11 cellular contexts compared by ENCODE assay signal in genomic region chr14:100108840-100109593, GRCh38. TPM values are rescaled to one million over a fixed set of nuclear protein-coding genes. Genes with fewer than 3 reads are reported as not detected.
DNase-seq lines count a peak whose midpoint lies in the region; ATAC-seq and TF ChIP-seq lines count a peak whose summit lies in the region.
"Had no signal": no experiment of that assay in that cellular context is flagged by ENCODE, and none has a peak within 500 bp of the region (broad histone marks: within the 10 kb centered on the region; RNA-seq: fewer than 3 reads in every experiment).

No MANE protein-coding gene starts in this region.

- peaks cover 77% of the 10 kb centered on the region for H3K36me3 Mint-ChIP-seq in activated CD8-positive, alpha-beta memory T cell treated with anti-CD3 and anti-CD28 coated beads, Interleukin-2, amount 10 ng/mL, durations not matched to agents 7 days and 5 days
- H3K36me3 Mint-ChIP-seq in activated naive CD8-positive, alpha-beta T cell treated with anti-CD3 and anti-CD28 coated beads, Interleukin-2, amount 10 ng/mL, durations not matched to agents 7 days and 5 days = peaks cover 44% of the 10 kb centered on the region
- peaks cover 57 to 71% of the 10 kb centered on the region in 2 donors for H3K36me3 Mint-ChIP-seq in stimulated activated naive B cell treated with anti-CD40 and anti-IgM and Interleukin-4, amounts not matched to agents 10 μg/mL and 1 μg/mL and 100 μg/mL, for 72 hours

- H3K4me1 Mint-ChIP-seq in activated CD8-positive, alpha-beta memory T cell treated with anti-CD3 and anti-CD28 coated beads, Interleukin-2, amount 10 ng/mL, durations not matched to agents 7 days and 5 days = peaks cover 64% of the 10 kb centered on the region
- peaks cover 61% of the 10 kb centered on the region for H3K4me1 Mint-ChIP-seq in activated naive CD8-positive, alpha-beta T cell treated with anti-CD3 and anti-CD28 coated beads, Interleukin-2, amount 10 ng/mL, durations not matched to agents 7 days and 5 days
- H3K4me1 Mint-ChIP-seq in stimulated activated naive B cell treated with anti-CD40 and anti-IgM and Interleukin-4, amounts not matched to agents 10 μg/mL and 1 μg/mL and 100 μg/mL, for 72 hours = peaks cover 57 to 75% of the 10 kb centered on the region in 2 donors

- no peak for ATAC-seq in activated CD8-positive, alpha-beta memory T cell treated with anti-CD3 and anti-CD28 coated beads, Interleukin-2, amount 10 ng/mL, durations not matched to agents 7 days and 5 days
- ATAC-seq in activated naive CD8-positive, alpha-beta T cell treated with anti-CD3 and anti-CD28 coated beads, Interleukin-2, amount 10 ng/mL, durations not matched to agents 7 days and 5 days (ENCODE audit: low read depth) = no peak
- ATAC-seq in stimulated activated naive B cell treated with anti-CD40 and anti-IgM and Interleukin-4, amounts not matched to agents 10 μg/mL and 1 μg/mL and 100 μg/mL, for 72 hours (replicated peaks) = no peak
- ATAC-seq in GM21619 (IDR thresholded peaks at IDR 0.05; ENCODE audit: unreplicated experiment) (no peak), GM19351 (IDR thresholded peaks at IDR 0.05; ENCODE audit: unreplicated experiment) (no peak)

- H3K4me3 Mint-ChIP-seq in activated CD8-positive, alpha-beta memory T cell treated with anti-CD3 and anti-CD28 coated beads, Interleukin-2, amount 10 ng/mL, durations not matched to agents 7 days and 5 days = no peak overlapping the region
- H3K4me3 Mint-ChIP-seq in activated naive CD8-positive, alpha-beta T cell treated with anti-CD3 and anti-CD28 coated beads, Interleukin-2, amount 10 ng/mL, durations not matched to agents 7 days and 5 days = no peak overlapping the region
- H3K4me3 Mint-ChIP-seq in stimulated activated naive B cell treated with anti-CD40 and anti-IgM and Interleukin-4, amounts not matched to agents 10 μg/mL and 1 μg/mL and 100 μg/mL, for 72 hours = no peak overlapping the region
- H3K4me3 Mint-ChIP-seq: GM23338 had no signal

- H3K27me3 ChIP-seq in left ventricle myocardium inferior (ENCODE audit: low read depth) = no peaks in the 10 kb centered on the region

- H3K27ac Mint-ChIP-seq in activated CD8-positive, alpha-beta memory T cell treated with anti-CD3 and anti-CD28 coated beads, Interleukin-2, amount 10 ng/mL, durations not matched to agents 7 days and 5 days = peak overlapping the region; percentile 90
- peak overlapping the region; percentile 84 for H3K27ac Mint-ChIP-seq in activated naive CD8-positive, alpha-beta T cell treated with anti-CD3 and anti-CD28 coated beads, Interleukin-2, amount 10 ng/mL, durations not matched to agents 7 days and 5 days
- peak overlapping the region; percentile 91 for H3K27ac Mint-ChIP-seq in stimulated activated naive B cell treated with anti-CD40 and anti-IgM and Interleukin-4, amounts not matched to agents 10 μg/mL and 1 μg/mL and 100 μg/mL, for 72 hours
- H3K27ac Mint-ChIP-seq: GM23338 had no signal

- intact Hi-C loops in left ventricle myocardium inferior (cut with micrococcal nuclease) = loop anchor here (5.0 kb wide), 1 partner anchor 127 kb away; no protein-coding TSS in a partner anchor

- no peak overlapping the region for H3K4me3 ChIP-seq in left ventricle myocardium inferior
- H3K4me3 ChIP-seq: GM23338, PC-9, skin epidermis had no signal

- no peaks in the 10 kb centered on the region for H3K27me3 Mint-ChIP-seq in activated CD8-positive, alpha-beta memory T cell treated with anti-CD3 and anti-CD28 coated beads, Interleukin-2, amount 10 ng/mL, durations not matched to agents 7 days and 5 days
- H3K27me3 Mint-ChIP-seq in activated naive CD8-positive, alpha-beta T cell treated with anti-CD3 and anti-CD28 coated beads, Interleukin-2, amount 10 ng/mL, durations not matched to agents 7 days and 5 days = no peaks in the 10 kb centered on the region
- no peaks in the 10 kb centered on the region for H3K27me3 Mint-ChIP-seq in stimulated activated naive B cell treated with anti-CD40 and anti-IgM and Interleukin-4, amounts not matched to agents 10 μg/mL and 1 μg/mL and 100 μg/mL, for 72 hours

- no peak for DNase-seq in activated CD8-positive, alpha-beta memory T cell treated with anti-CD3 and anti-CD28 coated beads, Interleukin-2, amount 10 ng/mL, durations not matched to agents 7 days and 5 days
- DNase-seq in activated CD8-positive, alpha-beta memory T cell treated with anti-CD3 and anti-CD28 coated beads, Interleukin-2, amount 50 U/mL, for 48 hours = no peak
- DNase-seq in activated naive CD8-positive, alpha-beta T cell treated with anti-CD3 and anti-CD28 coated beads, Interleukin-2, amount 10 ng/mL, durations not matched to agents 7 days and 5 days = no peak
- no peak for DNase-seq in left ventricle myocardium inferior
- no peak for DNase-seq in stimulated activated naive B cell treated with anti-CD40 and anti-IgM and Interleukin-4, amounts not matched to agents 10 μg/mL and 1 μg/mL and 100 μg/mL, for 72 hours
- DNase-seq in stimulated activated naive CD4-positive, alpha-beta T cell treated with Interleukin-2 at 50 U/mL for 16 hours (lab: John Stamatoyannopoulos, UW) = no peak

- no peaks in the 10 kb centered on the region for H3K9me3 ChIP-seq in left ventricle myocardium inferior (replicated peaks)

- H3K36me3 ChIP-seq in left ventricle myocardium inferior = no peaks in the 10 kb centered on the region

- peak overlapping the region; percentile 59 for H3K27ac ChIP-seq in left ventricle myocardium inferior (replicated peaks)
- H3K27ac ChIP-seq: PC-9 had no signal

- CTCF ChIA-PET in activated CD8-positive, alpha-beta memory T cell treated with anti-CD3 and anti-CD28 coated beads, Interleukin-2, amount 10 ng/mL, durations not matched to agents 7 days and 5 days (lab: Charles Lee) = interaction anchor here (1.2 to 24.4 kb wide), 15 partner anchors 10 to 269 kb away, joined by 3 to 607 read pairs (median 8); partner anchors contain the start of gene EVL

- peaks cover 59% of the 10 kb centered on the region for H3K4me1 ChIP-seq in left ventricle myocardium inferior

- POLR2A ChIA-PET in activated naive CD8-positive, alpha-beta T cell treated with anti-CD3 and anti-CD28 coated beads, Interleukin-2, amount 10 ng/mL, durations not matched to agents 7 days and 5 days (lab: Charles Lee) = interaction anchor here (0.7 to 10.9 kb wide), 5 partner anchors 12 to 39 kb away, joined by 3 to 198 read pairs (median 11); partner anchors contain the start of gene EVL

- no peaks in the 10 kb centered on the region for H3K9me3 Mint-ChIP-seq in activated CD8-positive, alpha-beta memory T cell treated with anti-CD3 and anti-CD28 coated beads, Interleukin-2, amount 10 ng/mL, durations not matched to agents 7 days and 5 days (ENCODE audit: low read depth)
- H3K9me3 Mint-ChIP-seq in activated naive CD8-positive, alpha-beta T cell treated with anti-CD3 and anti-CD28 coated beads, Interleukin-2, amount 10 ng/mL, durations not matched to agents 7 days and 5 days = no peaks in the 10 kb centered on the region
- H3K9me3 Mint-ChIP-seq in stimulated activated naive B cell treated with anti-CD40 and anti-IgM and Interleukin-4, amounts not matched to agents 10 μg/mL and 1 μg/mL and 100 μg/mL, for 72 hours = no peaks in the 10 kb centered on the region
- H3K9me3 Mint-ChIP-seq: GM23338 had no signal

- TF ChIP-seq CTCF in left ventricle myocardium inferior (IDR thresholded peaks at IDR 0.05; ENCODE audit: borderline replicate concordance) = no peak

RNA-seq across cellular contexts. Expression of gene EVL, which starts 43.8 kb away (rescaled TPM):
- total RNA-seq in activated CD8-positive, alpha-beta memory T cell treated with anti-CD3 and anti-CD28 coated beads, Interleukin-2, amount 10 ng/mL, durations not matched to agents 7 days and 5 days = 100 to 1,000 TPM; 774 to 910 TPM
- 1,000 to 10,000 TPM; 1,124 to 1,144 TPM for total RNA-seq in activated naive CD8-positive, alpha-beta T cell treated with anti-CD3 and anti-CD28 coated beads, Interleukin-2, amount 10 ng/mL, durations not matched to agents 7 days and 5 days
- 39.7 TPM for total RNA-seq in left ventricle myocardium inferior

RNA-seq across cellular contexts. Expression of gene DEGS2, which starts 50.4 kb away (rescaled TPM):
- not detected for total RNA-seq in activated CD8-positive, alpha-beta memory T cell treated with anti-CD3 and anti-CD28 coated beads, Interleukin-2, amount 10 ng/mL, durations not matched to agents 7 days and 5 days
- total RNA-seq in activated naive CD8-positive, alpha-beta T cell treated with anti-CD3 and anti-CD28 coated beads, Interleukin-2, amount 10 ng/mL, durations not matched to agents 7 days and 5 days = under 1 TPM; 0.14 to 0.28 TPM
- not detected for total RNA-seq in left ventricle myocardium inferior

Comparison
In these comparisons a context has a peak if more than half of its experiments do, and no peak if none do; other contexts are left out.
1. RNA of gene EVL, which starts 43.8 kb away (total RNA-seq): 1,124 to 1,144 TPM in activated naive CD8-positive, alpha-beta T cell treated with anti-CD3 and anti-CD28 coated beads, Interleukin-2, amount 10 ng/mL, durations not matched to agents 7 days and 5 days and 774 to 910 TPM in activated CD8-positive, alpha-beta memory T cell treated with anti-CD3 and anti-CD28 coated beads, Interleukin-2, amount 10 ng/mL, durations not matched to agents 7 days and 5 days; 39.7 TPM in left ventricle myocardium inferior (single experiment); every median in the first group is over 10 times any median in the second.
2. Peak in every context shown above with its lines, with median percentiles within 50 percentile points of each other: H3K27ac Mint-ChIP-seq.